Comparison of ENCODE assay signal across 19 cellular contexts in the genomic region with DNA sequence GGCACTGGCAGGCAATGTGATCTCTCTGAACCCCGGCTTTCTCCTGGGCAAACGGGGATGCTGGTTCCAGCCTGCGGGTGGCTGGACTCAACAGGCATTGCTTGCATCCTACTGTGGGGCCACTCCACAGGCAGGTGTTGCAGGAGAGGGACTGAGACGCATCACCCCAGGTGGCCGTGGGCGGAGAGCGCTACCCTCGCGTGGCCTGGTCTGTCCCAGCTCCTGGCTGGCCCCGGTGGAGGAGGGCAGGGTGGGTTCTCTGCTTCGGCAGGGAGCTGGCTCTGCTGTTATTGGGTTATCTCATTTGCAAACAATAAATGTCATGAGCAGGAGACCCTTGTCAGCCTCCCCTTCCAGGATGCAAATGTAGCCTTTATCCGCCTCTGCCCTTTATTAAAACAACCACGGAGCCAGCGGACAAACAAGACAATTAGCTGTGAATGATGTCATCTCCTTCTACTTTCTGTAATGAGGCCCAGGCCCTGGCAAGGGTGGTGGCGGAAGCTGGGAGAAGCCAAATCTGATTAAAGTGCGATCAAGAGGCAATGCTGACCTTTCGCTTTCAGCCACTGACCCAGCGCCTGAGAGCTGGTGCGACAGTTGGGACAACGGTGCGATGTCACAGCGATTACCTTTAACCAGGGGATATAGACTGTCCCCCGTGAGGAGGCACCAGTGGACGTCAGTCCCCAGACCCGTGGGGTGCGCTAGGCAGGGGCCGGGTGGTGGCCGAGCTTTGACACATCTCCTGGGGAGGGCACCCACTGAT.
DNase-seq lines count a peak whose midpoint lies in the region; ATAC-seq and TF ChIP-seq lines count a peak whose summit lies in the region.
"Had no signal": no experiment of that assay in that cellular context is flagged by ENCODE, and none has a peak within 500 bp of the region (broad histone marks: within the 10 kb centered on the region; RNA-seq: fewer than 3 reads in every experiment).

No MANE protein-coding gene starts in this region.

- H3K27ac ChIP-seq in osteoblast (ENCODE audit: low read depth, low read length), result no peak overlapping the region
- H3K27ac ChIP-seq: ascending aorta, skin epidermis, VCaP had no signal

- peaks cover 9% of the 10 kb centered on the region for H3K9me3 Mint-ChIP-seq in glutamatergic neuron (ENCODE audit: unreplicated experiment)
- peaks cover 4% of the 10 kb centered on the region for H3K9me3 Mint-ChIP-seq in activated T-helper 1 cell treated with anti-CD3 and anti-CD28 coated beads, Interleukin-12 subunit alpha, Interleukin-12 subunit beta, Interleukin-2, Interleukin-4 antibody, amounts not matched to agents 30 ng/mL and 10 ng/mL and 1 ng/mL, durations not matched to agents 14 hours and 24 hours and 36 hours

- H3K4me2 ChIP-seq in osteoblast (ENCODE audit: insufficient read depth, low read length), result no peak overlapping the region
- H3K4me2 ChIP-seq: GM23338 had no signal

- no peaks in the 10 kb centered on the region for H3K27me3 ChIP-seq in osteoblast (ENCODE audit: insufficient read depth, low read length)
- H3K27me3 ChIP-seq: ascending aorta had no signal

- no peak overlapping the region for H3K4me3 ChIP-seq in osteoblast (ENCODE audit: insufficient read depth, low read length)
- H3K4me3 ChIP-seq: ascending aorta, GM23338, skin epidermis had no signal

- no peaks in the 10 kb centered on the region for H3K4me1 ChIP-seq in osteoblast (ENCODE audit: insufficient read depth, low read length)
- H3K4me1 ChIP-seq: ascending aorta had no signal

- H3K36me3 Mint-ChIP-seq in glutamatergic neuron (ENCODE audit: unreplicated experiment), result peaks cover 5% of the 10 kb centered on the region
- no peaks in the 10 kb centered on the region for H3K36me3 Mint-ChIP-seq in activated T-helper 1 cell treated with anti-CD3 and anti-CD28 coated beads, Interleukin-12 subunit alpha, Interleukin-12 subunit beta, Interleukin-2, Interleukin-4 antibody, amounts not matched to agents 30 ng/mL and 10 ng/mL and 1 ng/mL, durations not matched to agents 14 hours and 24 hours and 36 hours (ENCODE audit: low read depth)
- H3K36me3 Mint-ChIP-seq: mesothelial cell of epicardium had no signal

- H3K27ac Mint-ChIP-seq in glutamatergic neuron (ENCODE audit: unreplicated experiment), result peak overlapping the region; percentile 55
- no peak overlapping the region for H3K27ac Mint-ChIP-seq in activated T-helper 1 cell treated with anti-CD3 and anti-CD28 coated beads, Interleukin-12 subunit alpha, Interleukin-12 subunit beta, Interleukin-2, Interleukin-4 antibody, amounts not matched to agents 30 ng/mL and 10 ng/mL and 1 ng/mL, durations not matched to agents 14 hours and 24 hours and 36 hours
- H3K27ac Mint-ChIP-seq: GM23338, mesothelial cell of epicardium had no signal

- H3K36me3 ChIP-seq in osteoblast (ENCODE audit: insufficient read depth, low read length), result no peaks in the 10 kb centered on the region
- H3K36me3 ChIP-seq: ascending aorta had no signal

- H3K9me3 ChIP-seq in osteoblast (ENCODE audit: low read depth, low read length), result no peaks in the 10 kb centered on the region
- H3K9me3 ChIP-seq: ascending aorta had no signal

- ATAC-seq in omental fat pad (ENCODE audit: low FRiP score), result no peak
- ATAC-seq: GM23338 had no signal

- no peaks in the 10 kb centered on the region for H3K79me2 ChIP-seq in osteoblast (ENCODE audit: insufficient read depth, low read length)

- TF ChIP-seq CTCF in glutamatergic neuron (IDR thresholded peaks at IDR 0.05; ENCODE audit: partially characterized antibody, unreplicated experiment) (no peak), osteoblast (IDR thresholded peaks at IDR 0.05; ENCODE audit: extremely low read depth, low read depth, low read length) (no peak), omental fat pad (IDR thresholded peaks at IDR 0.05) (no peak)

- DNase-seq in NCI-H1092 treated with DMSO at 0.1 percent for 48 hours (lab: John Stamatoyannopoulos, UW), result peak; percentile 27
- DNase-seq in NCI-H1092 (lab: John Stamatoyannopoulos, UW), result no peak
- peak; percentile 51 for DNase-seq in NCI-H82 (lab: John Stamatoyannopoulos, UW)
- DNase-seq in glutamatergic neuron, result peak; percentile 30
- DNase-seq in osteoblast (ENCODE audit: insufficient read length, low spot score, missing footprints), result peak; percentile 86
- no peak for DNase-seq in activated T-helper 1 cell treated with anti-CD3 and anti-CD28 coated beads, Interleukin-12 subunit alpha, Interleukin-12 subunit beta, Interleukin-2, Interleukin-4 antibody, amounts not matched to agents 30 ng/mL and 10 ng/mL and 1 ng/mL, durations not matched to agents 14 hours and 24 hours and 36 hours (ENCODE audit: low spot score)
- DNase-seq in HuH-7.5 (ENCODE audit: low spot score), result no peak
- DNase-seq in omental fat pad (ENCODE audit: low spot score), result no peak
- DNase-seq: activated gamma-delta T cell; cortex of kidney; NCI-H2081 treated with DMSO at 0.1 percent for 48 hours; stimulated activated CD4-positive, alpha-beta T cell treated with anti-CD3 and anti-CD28 coated beads, Interleukin-4, amount 100 ng/mL, for 4 hours; trophoblast cell had no signal

- H2AFZ ChIP-seq in osteoblast (ENCODE audit: low read length), result no peak overlapping the region
- H2AFZ ChIP-seq: GM23338 had no signal

- no peaks in the 10 kb centered on the region for H3K4me1 Mint-ChIP-seq in glutamatergic neuron (ENCODE audit: low read depth, unreplicated experiment)
- no peaks in the 10 kb centered on the region for H3K4me1 Mint-ChIP-seq in activated T-helper 1 cell treated with anti-CD3 and anti-CD28 coated beads, Interleukin-12 subunit alpha, Interleukin-12 subunit beta, Interleukin-2, Interleukin-4 antibody, amounts not matched to agents 30 ng/mL and 10 ng/mL and 1 ng/mL, durations not matched to agents 14 hours and 24 hours and 36 hours (ENCODE audit: low read depth)
- H3K4me1 Mint-ChIP-seq: CD8-positive, alpha-beta memory T cell; GM23338 had no signal

- H4K20me1 ChIP-seq in osteoblast (ENCODE audit: insufficient read depth, low read length), result no peaks in the 10 kb centered on the region

- intact Hi-C loops in activated T-helper 1 cell treated with anti-CD3 and anti-CD28 coated beads, Interleukin-12 subunit alpha, Interleukin-12 subunit beta, Interleukin-2, Interleukin-4 antibody, amounts not matched to agents 30 ng/mL and 10 ng/mL and 1 ng/mL, durations not matched to agents 14 hours and 24 hours and 36 hours (cut with micrococcal nuclease), result no loop called here

- peaks cover 11% of the 10 kb centered on the region for H3K27me3 Mint-ChIP-seq in glutamatergic neuron (ENCODE audit: unreplicated experiment)
- H3K27me3 Mint-ChIP-seq in activated T-helper 1 cell treated with anti-CD3 and anti-CD28 coated beads, Interleukin-12 subunit alpha, Interleukin-12 subunit beta, Interleukin-2, Interleukin-4 antibody, amounts not matched to agents 30 ng/mL and 10 ng/mL and 1 ng/mL, durations not matched to agents 14 hours and 24 hours and 36 hours (ENCODE audit: insufficient read depth), result no peaks in the 10 kb centered on the region

- no peak overlapping the region for H3K4me3 Mint-ChIP-seq in glutamatergic neuron (ENCODE audit: unreplicated experiment)
- H3K4me3 Mint-ChIP-seq in activated T-helper 1 cell treated with anti-CD3 and anti-CD28 coated beads, Interleukin-12 subunit alpha, Interleukin-12 subunit beta, Interleukin-2, Interleukin-4 antibody, amounts not matched to agents 30 ng/mL and 10 ng/mL and 1 ng/mL, durations not matched to agents 14 hours and 24 hours and 36 hours, result no peak overlapping the region
- H3K4me3 Mint-ChIP-seq: GM23338, mesothelial cell of epicardium had no signal

Comparison
In these comparisons a context has a peak if more than half of its experiments do, and no peak if none do; other contexts are left out.
1. DNase-seq: peak in NCI-H1092 treated with DMSO at 0.1 percent for 48 hours (single experiment), NCI-H82 (single experiment), glutamatergic neuron (single experiment) and osteoblast (single experiment); none in NCI-H1092 (single experiment), activated T-helper 1 cell treated with anti-CD3 and anti-CD28 coated beads, Interleukin-12 subunit alpha, Interleukin-12 subunit beta, Interleukin-2, Interleukin-4 antibody, amounts not matched to agents 30 ng/mL and 10 ng/mL and 1 ng/mL, durations not matched to agents 14 hours and 24 hours and 36 hours (single experiment), HuH-7.5 (single experiment) and omental fat pad (single experiment).